9 cellular contexts compared by ENCODE assay signal in the genomic region with DNA sequence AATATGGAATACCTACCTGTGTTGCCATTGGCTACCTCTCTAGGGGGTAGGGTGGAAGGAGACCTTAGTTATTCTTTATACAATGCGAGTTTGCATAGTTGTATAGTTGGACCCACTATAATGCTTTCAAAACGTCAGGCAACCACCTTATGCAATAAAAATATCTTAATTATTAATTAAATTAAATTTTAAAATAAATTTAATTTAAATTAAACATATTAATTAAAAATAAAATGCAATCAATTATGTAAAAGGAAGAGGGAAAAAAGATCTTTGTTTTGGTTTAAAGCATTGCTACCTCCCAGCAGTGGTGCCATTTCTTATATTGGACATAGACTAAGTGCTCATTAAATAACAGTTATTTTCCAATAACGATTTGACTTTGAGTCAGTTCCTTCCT. TPM values are rescaled to one million over a fixed set of nuclear protein-coding genes. Genes with fewer than 3 reads are reported as not detected.
"Had no signal": no experiment of that assay in that cellular context is flagged by ENCODE, and none has a peak within 500 bp of the region (broad histone marks: within the 10 kb centered on the region; RNA-seq: fewer than 3 reads in every experiment).

No MANE protein-coding gene starts in this region.

- H3K9me3 Mint-ChIP-seq: IgD-negative memory B cell had no signal

- H3K4me1 Mint-ChIP-seq: IgD-negative memory B cell had no signal

- ATAC-seq: HepG2, K562 had no signal

- H3K36me3 Mint-ChIP-seq: IgD-negative memory B cell had no signal

- DNase-seq: IMR-90, KBM-7, KG1 had no signal

- FAIRE-seq: HepG2, HTR-8/SVneo, K562 had no signal

- H3K4me3 ChIP-seq: K562 had no signal

- H3K27ac ChIP-seq: HL-60 had no signal

- H3K27ac Mint-ChIP-seq: IgD-negative memory B cell had no signal

RNA-seq across cellular contexts. Expression of gene GPA33, which starts 22.3 kb away (rescaled TPM):
- total RNA-seq: HepG2, IMR-90 had no signal
- polyA plus RNA-seq: HepG2, IMR-90, K562 had no signal

RNA-seq across cellular contexts. Expression of gene STYXL2, which starts 26.0 kb away (rescaled TPM):
- total RNA-seq: HepG2, HT-29, IMR-90, K562 had no signal
- polyA plus RNA-seq: HepG2, IgD-negative memory B cell, IMR-90, K562 had no signal
